In the genomic region with DNA sequence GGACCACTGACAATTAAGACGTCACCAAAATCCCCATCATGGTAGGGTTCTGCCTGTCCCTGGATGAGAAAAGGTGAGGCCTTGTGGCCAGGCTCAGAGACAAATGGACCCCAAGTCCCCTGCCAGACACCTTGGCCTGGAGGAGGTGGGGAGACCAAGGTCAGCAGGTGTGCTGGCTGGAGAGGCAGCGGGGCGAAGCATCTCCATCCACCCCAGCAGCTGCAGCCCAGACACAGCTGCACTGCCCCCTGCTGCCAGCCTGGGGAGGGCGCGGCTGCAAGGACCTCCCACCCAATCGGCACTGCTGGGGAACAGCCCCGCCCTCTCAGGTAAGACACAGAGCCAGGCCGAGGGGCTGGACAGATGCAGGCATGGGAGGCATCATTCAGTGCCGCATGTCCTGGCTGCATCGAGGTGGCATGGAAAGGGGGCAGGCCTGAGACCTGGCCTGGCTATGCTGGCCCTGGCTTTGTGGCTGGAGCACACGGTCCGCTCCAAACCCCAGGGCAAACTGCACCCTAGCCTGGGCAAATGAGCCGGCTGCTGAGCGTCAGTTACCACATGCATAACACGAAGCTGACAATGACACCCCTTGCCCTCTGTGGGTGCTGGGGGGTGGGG, we compare ENCODE assay signal across 8 cellular contexts. TPM values are rescaled to one million over a fixed set of nuclear protein-coding genes. Genes with fewer than 3 reads are reported as not detected.
DNase-seq lines count a peak whose midpoint lies in the region; ATAC-seq and TF ChIP-seq lines count a peak whose summit lies in the region.

No MANE protein-coding gene starts in this region.

- no peak overlapping the region for H3K9ac ChIP-seq in PC-3 (ENCODE audit: low read length)

- H3K4me1 ChIP-seq in PC-3 (ENCODE audit: insufficient read depth, low read length) = peaks cover 42% of the 10 kb centered on the region
- peaks cover 21 to 32% of the 10 kb centered on the region in 2 donors for H3K4me1 ChIP-seq in left lung

- H3K9me3 ChIP-seq in PC-3 (ENCODE audit: low read length) (no peaks in the 10 kb centered on the region), left lung (no peaks in the 10 kb centered on the region)

- H3K9me2 ChIP-seq in PC-3 (replicated peaks; ENCODE audit: low read length) = no peaks in the 10 kb centered on the region

- H4K20me1 ChIP-seq in PC-3 (ENCODE audit: low read length) = no peaks in the 10 kb centered on the region

- DNase-seq in SIG-M5 treated with dmso at 0.1 percent for 504 hours (lab: John Stamatoyannopoulos, UW; ENCODE audit: unreplicated experiment) (peak; percentile 28), SIG-M5 (lab: John Stamatoyannopoulos, UW) (no peak), PC-3 (no peak), left lung (peak in 1 of 2 donors; percentile 81), putamen (ENCODE audit: low spot score) (no peak), T1000 (lab: John Stamatoyannopoulos, UW) (no peak)
- peak; percentile 89 for DNase-seq in activated effector memory CD4-positive, alpha-beta T cell treated with anti-CD3 and anti-CD28 coated beads, Interleukin-2, amount 50 U/mL, for 16 hours
- DNase-seq in stimulated activated CD8-positive, alpha-beta memory T cell treated with anti-CD3 and anti-CD28 coated beads, Interleukin-7, amount 100 ng/mL, for 4 hours (ENCODE audit: low read depth in 2 of 2) = peak; percentile 22 to 55

- CTCF ChIA-PET in PC-3 (lab: Charles Lee) = no interaction called here

- no peak overlapping the region for H3K27ac ChIP-seq in PC-3 (ENCODE audit: low read length)
- H3K27ac ChIP-seq in left lung = no peak overlapping the region

- no peaks in the 10 kb centered on the region; the same call in 1 of the 2 replicates for H3K79me2 ChIP-seq in PC-3 (ENCODE audit: low read length)

- no TSS peak for BruUV-seq in PC-3 (replicated peaks; lab: Mats Ljungman, UMichigan)

- TF ChIP-seq CTCF in PC-3 (conservative IDR thresholded peaks at IDR 0.05; ENCODE audit: low read depth, low read length) (peak; percentile 46), left lung (IDR thresholded peaks at IDR 0.05) (peak; percentile 35 to 58)

- no peak overlapping the region for H2AFZ ChIP-seq in PC-3 (ENCODE audit: low read length)

- peaks cover 4% of the 10 kb centered on the region for H3F3A ChIP-seq in PC-3 (ENCODE audit: low read length, unreplicated experiment)

- no peak for ATAC-seq in PC-3
- no peak for ATAC-seq in left lung

- no peak overlapping the region for H3K4me2 ChIP-seq in PC-3 (ENCODE audit: low read length)

- H3K27me3 ChIP-seq in PC-3 (ENCODE audit: low read length) (no peaks in the 10 kb centered on the region), left lung (no peaks in the 10 kb centered on the region)

- H3K4me3 ChIP-seq in PC-3 (ENCODE audit: low read length) = no peak overlapping the region
- no peak overlapping the region for H3K4me3 ChIP-seq in left lung

- peaks cover 5% of the 10 kb centered on the region; the same call in 1 of the 2 replicates for H3K36me3 ChIP-seq in PC-3 (ENCODE audit: low read depth, low read length)
- H3K36me3 ChIP-seq in left lung = peaks cover 0 to 8% of the 10 kb centered on the region in 2 donors

- intact Hi-C loops in PC-3 (cut with micrococcal nuclease) (no loop called here), left lung (cut with DNase I) (no loop called here)

- POLR2A ChIA-PET in PC-3 (lab: Charles Lee; ENCODE audit: unreplicated experiment) = no interaction called here

RNA-seq across cellular contexts. Expression of a gene that starts 12.2 kb away (rescaled TPM):
- 1.7 and 2.4 TPM in 2 replicates for total RNA-seq in PC-3 (2014; rRNA removed)
- total RNA-seq in left lung = 10 to 100 TPM; 24.4 to 46.4 TPM

RNA-seq across cellular contexts. Expression of a gene that starts 20.8 kb away (rescaled TPM):
- 20.7 and 26.3 TPM in 2 replicates for total RNA-seq in PC-3 (2014; rRNA removed)
- total RNA-seq in left lung = 10 to 100 TPM; 10.3 to 13.6 TPM

Comparison
In these comparisons a context has a peak if more than half of its experiments do, and no peak if none do; other contexts are left out.
1. DNase-seq: peak in SIG-M5 treated with dmso at 0.1 percent for 504 hours (single experiment), activated effector memory CD4-positive, alpha-beta T cell treated with anti-CD3 and anti-CD28 coated beads, Interleukin-2, amount 50 U/mL, for 16 hours (single experiment) and stimulated activated CD8-positive, alpha-beta memory T cell treated with anti-CD3 and anti-CD28 coated beads, Interleukin-7, amount 100 ng/mL, for 4 hours (2 of 2); none in SIG-M5 (single experiment), PC-3 (single experiment), putamen (single experiment) and T1000 (single experiment).